Comparison of ENCODE assay signal across 3 cellular contexts in the genomic region with DNA sequence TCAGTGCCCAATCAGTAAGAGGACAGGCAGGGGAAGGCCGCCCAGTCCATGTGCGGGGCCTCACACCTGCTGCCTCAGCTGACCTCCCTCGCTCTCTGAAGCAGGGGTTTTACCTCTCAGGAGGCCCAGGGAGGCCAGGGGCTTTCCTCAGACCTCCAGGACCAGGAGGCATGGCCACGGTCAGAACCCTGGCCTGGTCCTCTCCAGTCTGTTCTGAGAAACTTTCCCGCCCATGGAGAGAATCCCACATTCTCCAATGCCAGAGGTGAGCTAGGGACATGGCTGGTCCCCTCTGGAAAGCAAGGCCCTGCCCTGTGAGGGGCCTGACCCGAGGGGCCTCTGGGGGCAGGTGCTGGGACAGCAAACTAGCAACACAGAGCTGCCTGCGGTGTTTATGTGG.
TF ChIP-seq lines count a peak whose summit lies in the region.

No MANE protein-coding gene starts in this region.

TF ChIP-seq in GM23338, 12 proteins besides CTCF, POLR2A, EP300 and RAD21 (continues in another document):
- TF ChIP-seq ZNF114 (CRISPR knock-in tag; IDR thresholded peaks at IDR 0.05) (no peak), EZH2 (IDR thresholded peaks at IDR 0.05; ENCODE audit: low read depth, unreplicated experiment) (no peak)
- TF ChIP-seq, protein P1, sequence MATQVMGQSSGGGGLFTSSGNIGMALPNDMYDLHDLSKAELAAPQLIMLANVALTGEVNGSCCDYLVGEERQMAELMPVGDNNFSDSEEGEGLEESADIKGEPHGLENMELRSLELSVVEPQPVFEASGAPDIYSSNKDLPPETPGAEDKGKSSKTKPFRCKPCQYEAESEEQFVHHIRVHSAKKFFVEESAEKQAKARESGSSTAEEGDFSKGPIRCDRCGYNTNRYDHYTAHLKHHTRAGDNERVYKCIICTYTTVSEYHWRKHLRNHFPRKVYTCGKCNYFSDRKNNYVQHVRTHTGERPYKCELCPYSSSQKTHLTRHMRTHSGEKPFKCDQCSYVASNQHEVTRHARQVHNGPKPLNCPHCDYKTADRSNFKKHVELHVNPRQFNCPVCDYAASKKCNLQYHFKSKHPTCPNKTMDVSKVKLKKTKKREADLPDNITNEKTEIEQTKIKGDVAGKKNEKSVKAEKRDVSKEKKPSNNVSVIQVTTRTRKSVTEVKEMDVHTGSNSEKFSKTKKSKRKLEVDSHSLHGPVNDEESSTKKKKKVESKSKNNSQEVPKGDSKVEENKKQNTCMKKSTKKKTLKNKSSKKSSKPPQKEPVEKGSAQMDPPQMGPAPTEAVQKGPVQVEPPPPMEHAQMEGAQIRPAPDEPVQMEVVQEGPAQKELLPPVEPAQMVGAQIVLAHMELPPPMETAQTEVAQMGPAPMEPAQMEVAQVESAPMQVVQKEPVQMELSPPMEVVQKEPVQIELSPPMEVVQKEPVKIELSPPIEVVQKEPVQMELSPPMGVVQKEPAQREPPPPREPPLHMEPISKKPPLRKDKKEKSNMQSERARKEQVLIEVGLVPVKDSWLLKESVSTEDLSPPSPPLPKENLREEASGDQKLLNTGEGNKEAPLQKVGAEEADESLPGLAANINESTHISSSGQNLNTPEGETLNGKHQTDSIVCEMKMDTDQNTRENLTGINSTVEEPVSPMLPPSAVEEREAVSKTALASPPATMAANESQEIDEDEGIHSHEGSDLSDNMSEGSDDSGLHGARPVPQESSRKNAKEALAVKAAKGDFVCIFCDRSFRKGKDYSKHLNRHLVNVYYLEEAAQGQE (IDR thresholded peaks at IDR 0.05; ENCODE audit: unreplicated experiment) = no peak

TF ChIP-seq in WTC11, 78 proteins besides CTCF, POLR2A, EP300 and RAD21:
- TF ChIP-seq, protein P2, sequence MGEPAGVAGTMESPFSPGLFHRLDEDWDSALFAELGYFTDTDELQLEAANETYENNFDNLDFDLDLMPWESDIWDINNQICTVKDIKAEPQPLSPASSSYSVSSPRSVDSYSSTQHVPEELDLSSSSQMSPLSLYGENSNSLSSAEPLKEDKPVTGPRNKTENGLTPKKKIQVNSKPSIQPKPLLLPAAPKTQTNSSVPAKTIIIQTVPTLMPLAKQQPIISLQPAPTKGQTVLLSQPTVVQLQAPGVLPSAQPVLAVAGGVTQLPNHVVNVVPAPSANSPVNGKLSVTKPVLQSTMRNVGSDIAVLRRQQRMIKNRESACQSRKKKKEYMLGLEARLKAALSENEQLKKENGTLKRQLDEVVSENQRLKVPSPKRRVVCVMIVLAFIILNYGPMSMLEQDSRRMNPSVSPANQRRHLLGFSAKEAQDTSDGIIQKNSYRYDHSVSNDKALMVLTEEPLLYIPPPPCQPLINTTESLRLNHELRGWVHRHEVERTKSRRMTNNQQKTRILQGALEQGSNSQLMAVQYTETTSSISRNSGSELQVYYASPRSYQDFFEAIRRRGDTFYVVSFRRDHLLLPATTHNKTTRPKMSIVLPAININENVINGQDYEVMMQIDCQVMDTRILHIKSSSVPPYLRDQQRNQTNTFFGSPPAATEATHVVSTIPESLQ (CRISPR knock-in tag; IDR thresholded peaks at IDR 0.05) = peak; percentile 52; the same call in 1 of the 2 replicates
- TF ChIP-seq, protein P3, sequence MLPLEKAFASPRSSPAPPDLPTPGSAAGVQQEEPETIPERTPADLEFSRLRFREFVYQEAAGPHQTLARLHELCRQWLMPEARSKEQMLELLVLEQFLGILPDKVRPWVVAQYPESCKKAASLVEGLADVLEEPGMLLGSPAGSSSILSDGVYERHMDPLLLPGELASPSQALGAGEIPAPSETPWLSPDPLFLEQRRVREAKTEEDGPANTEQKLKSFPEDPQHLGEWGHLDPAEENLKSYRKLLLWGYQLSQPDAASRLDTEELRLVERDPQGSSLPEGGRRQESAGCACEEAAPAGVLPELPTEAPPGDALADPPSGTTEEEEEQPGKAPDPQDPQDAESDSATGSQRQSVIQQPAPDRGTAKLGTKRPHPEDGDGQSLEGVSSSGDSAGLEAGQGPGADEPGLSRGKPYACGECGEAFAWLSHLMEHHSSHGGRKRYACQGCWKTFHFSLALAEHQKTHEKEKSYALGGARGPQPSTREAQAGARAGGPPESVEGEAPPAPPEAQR (CRISPR knock-in tag; IDR thresholded peaks at IDR 0.05) = no peak
- TF ChIP-seq NR2C2 (CRISPR knock-in tag; IDR thresholded peaks at IDR 0.05) = no peak

TF ChIP-seq in H1, 55 proteins besides CTCF, POLR2A, EP300 and RAD21:
- no peak for TF ChIP-seq EGR1 (IDR thresholded peaks at IDR 0.05; ENCODE audit: borderline replicate concordance, low read depth, low read length)
- TF ChIP-seq, protein P4, sequence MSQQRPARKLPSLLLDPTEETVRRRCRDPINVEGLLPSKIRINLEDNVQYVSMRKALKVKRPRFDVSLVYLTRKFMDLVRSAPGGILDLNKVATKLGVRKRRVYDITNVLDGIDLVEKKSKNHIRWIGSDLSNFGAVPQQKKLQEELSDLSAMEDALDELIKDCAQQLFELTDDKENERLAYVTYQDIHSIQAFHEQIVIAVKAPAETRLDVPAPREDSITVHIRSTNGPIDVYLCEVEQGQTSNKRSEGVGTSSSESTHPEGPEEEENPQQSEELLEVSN (IDR thresholded peaks at IDR 0.05) = peak; percentile 65
TF ChIP-seq in H1: peak in this region for 1.
